Comparison of ENCODE assay signal across 8 cellular contexts in genomic region chr1:156858959-156859522, GRCh38. TPM values are rescaled to one million over a fixed set of nuclear protein-coding genes. Genes with fewer than 3 reads are reported as not detected.
DNase-seq lines count a peak whose midpoint lies in the region; ATAC-seq and TF ChIP-seq lines count a peak whose summit lies in the region.

TSS of gene INSRR (minus strand) at chr1:156859117. CDS start at chr1:156858621, 496 bp downstream.

- H3K36me3 ChIP-seq in BJ (ENCODE audit: control insufficient read depth, insufficient read depth, low read length), result no peaks in the 10 kb centered on the region
- H3K36me3 ChIP-seq in MM.1S (replicated peaks; ENCODE audit: insufficient read depth, low read length), result no peaks in the 10 kb centered on the region

- peaks cover 24% of the 10 kb centered on the region for H3K4me1 ChIP-seq in MM.1S (ENCODE audit: low read length)

- no peaks in the 10 kb centered on the region for H3K9me2 ChIP-seq in MM.1S (replicated peaks; ENCODE audit: insufficient read depth, low read length)

- POLR2A ChIA-PET in BJ (lab: Charles Lee), result no interaction called here

- H3K79me2 ChIP-seq in MM.1S (ENCODE audit: low read length), result no peaks in the 10 kb centered on the region

- H4K20me1 ChIP-seq in MM.1S (ENCODE audit: insufficient read depth, low read length), result no peaks in the 10 kb centered on the region

- ATAC-seq in GM18502 (IDR thresholded peaks at IDR 0.05; ENCODE audit: poor library complexity, unreplicated experiment), result no peak

- H2AFZ ChIP-seq in MM.1S (ENCODE audit: low read length), result peak within 1 kb of the TSS; percentile 28

- H3K4me3 ChIP-seq in BJ (ENCODE audit: low read depth, low read length) (peak within 1 kb of the TSS; percentile 30), MM.1S (ENCODE audit: low read length) (peak within 1 kb of the TSS; percentile 39)

- H3K27ac ChIP-seq in MM.1S (ENCODE audit: low read length), result no peak within 1 kb of the TSS

- DNase-seq in BJ (ENCODE audit: low read depth), result no peak
- no peak for DNase-seq in MM.1S
- DNase-seq in dermis blood vessel endothelial cell, result peak; percentile 8
- peak; percentile 17 for DNase-seq in myocyte (ENCODE audit: low read depth)
- DNase-seq in activated gamma-delta T cell treated with Interleukin-2 at 50 U/mL for 16 hours, result no peak
- no peak for DNase-seq in stimulated activated CD4-positive, alpha-beta T cell treated with anti-CD3 and anti-CD28 coated beads, Interleukin-2, amount 100 ng/mL, for 24 hours
- no peak for DNase-seq in effector CD8-positive, alpha-beta T cell (lab: John Stamatoyannopoulos, UW)

- no peak within 1 kb of the TSS for H3K9ac ChIP-seq in MM.1S (ENCODE audit: low read length)

- CTCF ChIA-PET in BJ (lab: Yijun Ruan, JAX), result interaction anchor here (0.8 to 13.5 kb wide), 26 partner anchors 11 to 235 kb away, joined by 3 to 290 read pairs (median 12); partner anchors contain the start of genes HDGF, ISG20L2, METTL25B and MRPL24

- H3F3A ChIP-seq in MM.1S (ENCODE audit: insufficient read depth, low read length), result no peaks in the 10 kb centered on the region

- H3K9me3 ChIP-seq in MM.1S (replicated peaks; ENCODE audit: insufficient read depth, low read length), result no peaks in the 10 kb centered on the region

- peaks cover 59% of the 10 kb centered on the region for H3K27me3 ChIP-seq in BJ (ENCODE audit: control insufficient read depth, insufficient read depth, low read length)
- peaks cover 82% of the 10 kb centered on the region for H3K27me3 ChIP-seq in MM.1S (replicated peaks; ENCODE audit: insufficient read depth, low read length)

- H3K4me2 ChIP-seq in MM.1S (ENCODE audit: low read depth, low read length), result peak within 1 kb of the TSS; percentile 90

- TF ChIP-seq CTCF in BJ (IDR thresholded peaks at IDR 0.05; ENCODE audit: insufficient read depth, low read depth, low read length) (no peak), MM.1S (IDR thresholded peaks at IDR 0.05; ENCODE audit: low read length) (no peak)

RNA-seq across cellular contexts. Expression of gene INSRR, which starts in this region (rescaled TPM):
- polyA plus RNA-seq in BJ (2011; rRNA removed), result not detected in 2 replicates
- not detected in 2 replicates for polyA minus RNA-seq in BJ (2011; rRNA and poly(A)+ RNA removed)
- total RNA-seq in dermis blood vessel endothelial cell, result not detected in 2 replicates
- total RNA-seq in myocyte, result 0.05 TPM in 1 of 2 replicates, not detected in the other
- polyA plus RNA-seq in myocyte (2012), result not detected

Comparison
In these comparisons a context has a peak if more than half of its experiments do, and no peak if none do; other contexts are left out.
1. Peak in DNase-seq in dermis blood vessel endothelial cell; RNA of the gene not detected or under 1 TPM.
2. Peak in DNase-seq in myocyte; RNA of the gene not detected or under 1 TPM.